ENCODE assay signal across 10 cellular contexts in the genomic region with DNA sequence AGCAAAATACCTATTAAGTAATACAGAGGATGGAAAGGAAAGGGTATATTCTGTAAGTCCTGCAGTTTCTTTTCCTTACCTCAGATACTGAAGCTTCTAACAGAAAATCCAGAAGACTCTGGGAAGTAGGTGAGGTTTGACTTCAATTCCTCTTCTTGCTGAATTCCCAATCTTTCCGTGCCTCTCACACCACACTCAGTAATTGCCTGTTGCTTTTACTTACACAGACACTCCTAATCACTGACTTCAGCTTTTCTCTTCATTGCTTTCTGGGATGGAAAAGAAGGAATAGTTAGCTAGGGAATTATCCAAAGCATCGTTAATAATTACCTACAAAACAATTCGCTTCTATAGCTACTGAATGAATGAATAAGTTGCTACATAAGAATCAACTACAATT.
A peak's percentile ranks its signal among the peaks of the same experiment; 100 is the strongest.
DNase-seq lines count a peak whose midpoint lies in the region; ATAC-seq, FAIRE-seq and TF ChIP-seq lines count a peak whose summit lies in the region.
"Had no signal": no experiment of that assay in that cellular context is flagged by ENCODE, and none has a peak within 500 bp of the region (broad histone marks: within the 10 kb centered on the region; RNA-seq: fewer than 3 reads in every experiment).

No MANE protein-coding gene starts in this region.

- H3K9me3 Mint-ChIP-seq in endodermal cell (no peaks in the 10 kb centered on the region), neural progenitor cell (no peaks in the 10 kb centered on the region)
- H3K9me3 Mint-ChIP-seq: activated T-helper 2 cell treated with anti-CD3 and anti-CD28 coated beads, Interferon-gamma antibody, Interleukin-2, Interleukin-4, amounts not matched to agents 10 μg/mL and 5 μg/mL and 100 μg/mL, durations not matched to agents 14 hours and 24 hours and 36 hours had no signal

- H3K4me3 ChIP-seq in endodermal cell (ENCODE audit: low read length): no peak overlapping the region
- H3K4me3 ChIP-seq in neural progenitor cell: peak overlapping the region; percentile 38

- H3K27me3 Mint-ChIP-seq in endodermal cell (ENCODE audit: insufficient read depth) (peaks cover 13% of the 10 kb centered on the region), neural progenitor cell (ENCODE audit: insufficient read depth, low read depth) (peaks cover 2% of the 10 kb centered on the region)

- no peak overlapping the region for H3K9ac ChIP-seq in endodermal cell (ENCODE audit: extremely low read depth, low read length, poor library complexity, severe bottlenecking)
- H3K9ac ChIP-seq in neural progenitor cell: no peak overlapping the region

- H3K27ac Mint-ChIP-seq in endodermal cell (no peak overlapping the region), neural progenitor cell (no peak overlapping the region)
- H3K27ac Mint-ChIP-seq: activated T-helper 2 cell treated with anti-CD3 and anti-CD28 coated beads, Interferon-gamma antibody, Interleukin-2, Interleukin-4, amounts not matched to agents 10 μg/mL and 5 μg/mL and 100 μg/mL, durations not matched to agents 14 hours and 24 hours and 36 hours had no signal

- H3K9me3 ChIP-seq in endodermal cell (ENCODE audit: control insufficient read depth, low read length) (no peaks in the 10 kb centered on the region), neural progenitor cell (ENCODE audit: low read depth) (no peaks in the 10 kb centered on the region)

- no peaks in the 10 kb centered on the region for H3K79me2 ChIP-seq in neural progenitor cell (ENCODE audit: low read depth)

- H3K36me3 ChIP-seq in endodermal cell (ENCODE audit: control insufficient read depth, insufficient read depth, low read length): no peaks in the 10 kb centered on the region
- H3K36me3 ChIP-seq in neural progenitor cell: no peaks in the 10 kb centered on the region

- H3K36me3 Mint-ChIP-seq in endodermal cell (ENCODE audit: low read depth): no peaks in the 10 kb centered on the region
- H3K36me3 Mint-ChIP-seq in neural progenitor cell: no peaks in the 10 kb centered on the region

- H3K27ac ChIP-seq in endodermal cell (ENCODE audit: low read depth, low read length) (no peak overlapping the region), neural progenitor cell (no peak overlapping the region)

- peak overlapping the region; percentile 75 for H3K4me2 ChIP-seq in neural progenitor cell

- peak overlapping the region; percentile 22 for H2AFZ ChIP-seq in neural progenitor cell (replicated peaks)

- no peak for ATAC-seq in HG02678 (IDR thresholded peaks at IDR 0.05; ENCODE audit: unreplicated experiment)

- H3K27me3 ChIP-seq in endodermal cell (ENCODE audit: control insufficient read depth, insufficient read depth, low read length, poor library complexity, severe bottlenecking): no peaks in the 10 kb centered on the region
- peaks cover 19% of the 10 kb centered on the region for H3K27me3 ChIP-seq in neural progenitor cell

- peak; percentile 16 for FAIRE-seq in A204.1 (lab: Jason Lieb, UNC)

- H3K4me1 ChIP-seq in endodermal cell (ENCODE audit: control insufficient read depth, insufficient read depth, low read length) (peaks cover 2% of the 10 kb centered on the region), neural progenitor cell (peaks cover 6% of the 10 kb centered on the region)

- H3K4me3 Mint-ChIP-seq in endodermal cell (peak overlapping the region; percentile 49), neural progenitor cell (peak overlapping the region; percentile 82)

- H3K4me1 Mint-ChIP-seq in endodermal cell: peaks cover 17% of the 10 kb centered on the region
- H3K4me1 Mint-ChIP-seq in neural progenitor cell: peaks cover 7% of the 10 kb centered on the region

- 86 to 93% methylated on average over 2 to 3 of the region's 3 CpGs for WGBS in endodermal cell (ENCODE audit: insufficient coverage in 1 of 2, insufficient read length in 1 of 2), 2 experiments

- no peaks in the 10 kb centered on the region for H4K20me1 ChIP-seq in neural progenitor cell (ENCODE audit: low read depth)

- DNase-seq in NCI-H1105 (lab: John Stamatoyannopoulos, UW) (peak; percentile 7), endodermal cell (no peak), neural progenitor cell (ENCODE audit: low spot score) (peak; percentile 6), RPMI8226 (no peak), ecto neural progenitor cell (ENCODE audit: low spot score) (no peak), H4 (ENCODE audit: low spot score) (no peak)
- DNase-seq: NCI-H1930 had no signal

- peaks cover 4% of the 10 kb centered on the region for H3F3A ChIP-seq in neural progenitor cell (ENCODE audit: low read depth)

- TF ChIP-seq CTCF in endodermal cell (conservative IDR thresholded peaks at IDR 0.05) (no peak), neural progenitor cell (IDR thresholded peaks at IDR 0.05) (no peak)

Comparison
In these comparisons a context has a peak if more than half of its experiments do, and no peak if none do; other contexts are left out.
1. DNase-seq: peak in NCI-H1105 (single experiment) and neural progenitor cell (single experiment); none in endodermal cell (single experiment), RPMI8226 (single experiment), ecto neural progenitor cell (single experiment) and H4 (single experiment).